In genomic region chr5:143248391-143248790, GRCh38 we compare ENCODE assay signal across 31 cellular contexts.
DNase-seq lines count a peak whose midpoint lies in the region; ATAC-seq lines count a peak whose summit lies in the region.
"Had no signal": no experiment of that assay in that cellular context is flagged by ENCODE, and none has a peak within 500 bp of the region (broad histone marks: within the 10 kb centered on the region; RNA-seq: fewer than 3 reads in every experiment).

No MANE protein-coding gene starts in this region.

- no peaks in the 10 kb centered on the region for H3K27me3 ChIP-seq in GM23248 (replicated peaks; ENCODE audit: insufficient read depth)
- H3K27me3 ChIP-seq in adipocyte (replicated peaks; ENCODE audit: control insufficient read depth, insufficient read depth, low read length): no peaks in the 10 kb centered on the region
- no peaks in the 10 kb centered on the region for H3K27me3 ChIP-seq in skeletal muscle tissue (ENCODE audit: control insufficient read depth in 3 of 3, insufficient read depth in 3 of 3, low read length in 3 of 3)
- H3K27me3 ChIP-seq: heart left ventricle, spleen, stomach, thyroid gland had no signal

- H3K4me3 ChIP-seq in GM23248 (no peak overlapping the region), adipocyte (ENCODE audit: low read length) (no peak overlapping the region), skeletal muscle tissue (ENCODE audit: low read length in 3 of 3) (no peak overlapping the region)
- H3K4me3 ChIP-seq: heart left ventricle, mucosa of descending colon, spleen, stomach, thyroid gland had no signal

- no peaks in the 10 kb centered on the region for H3K9me2 ChIP-seq in GM23248 (ENCODE audit: insufficient read depth)

- H3K27ac ChIP-seq in GM23248 (peak overlapping the region; percentile 55), skeletal muscle tissue (ENCODE audit: low read depth, low read length) (peak overlapping the region; percentile 71)
- H3K27ac ChIP-seq: spleen, thyroid gland, VCaP had no signal

- H3K36me3 ChIP-seq in GM23248 (ENCODE audit: low read depth) (no peaks in the 10 kb centered on the region), adipocyte (ENCODE audit: control insufficient read depth, insufficient read depth, low read length, severe bottlenecking) (no peaks in the 10 kb centered on the region), skeletal muscle tissue (ENCODE audit: control insufficient read depth in 3 of 3, insufficient read depth in 3 of 3, low read length in 3 of 3) (no peaks in the 10 kb centered on the region)
- H3K36me3 ChIP-seq: heart left ventricle, spleen, stomach, thyroid gland had no signal

- H3F3A ChIP-seq in GM23248 (ENCODE audit: insufficient read depth): peaks cover 35% of the 10 kb centered on the region

- in situ Hi-C loops in GM23248 (cut with MboI): no loop called here

- no peak overlapping the region for H3K9ac ChIP-seq in GM23248
- H3K9ac ChIP-seq in adipocyte (ENCODE audit: low read length): no peak overlapping the region
- H3K9ac ChIP-seq in skeletal muscle tissue (ENCODE audit: low read depth in 1 of 3, low read length in 3 of 3): no peak overlapping the region

- no peaks in the 10 kb centered on the region for H4K20me1 ChIP-seq in GM23248 (ENCODE audit: insufficient read depth)

- DNase-seq in GM23248 (no peak), adipocyte (ENCODE audit: low read depth) (peak; percentile 68), fibroblast of peridontal ligament (ENCODE audit: extremely low read depth) (peak; percentile 73), AG08395 (ENCODE audit: low spot score) (no peak), DMS 273 (lab: John Stamatoyannopoulos, UW; ENCODE audit: unreplicated experiment) (no peak)
- DNase-seq in stimulated activated naive CD8-positive, alpha-beta T cell treated with anti-CD3 and anti-CD28 coated beads, Interleukin-15, Interleukin-2, amounts not matched to agents 100 U/mL and 50 U/mL, for 24 hours: no peak
- DNase-seq: activated CD4-positive, alpha-beta T cell treated with anti-CD3 and anti-CD28 coated beads for 4 hours; activated CD8-positive, alpha-beta T cell treated with anti-CD3 and anti-CD28 coated beads, Interleukin-2, amount 10 ng/mL, durations not matched to agents 7 days and 5 days; activated naive CD4-positive, alpha-beta T cell treated with anti-CD3 and anti-CD28 coated beads, Interleukin-2, amount 50 U/mL, for 16 hours; C1 segment of cervical spinal cord; Caco-2; H7; heart left ventricle; Karpas-422; kidney; left ventricle myocardium superior; mucosa of descending colon; NCI-H1417 treated with DMSO at 0.1 percent for 48 hours; NCI-H2081; NCI-H2227 treated with DMSO at 0.1 percent for 48 hours; NCI-H526 treated with DMSO at 0.1 percent for 48 hours; retina; SIG-M5; spleen; stimulated activated CD4-positive, alpha-beta T cell treated with anti-CD3 and anti-CD28 coated beads, Interleukin-2, amount 100 ng/mL, for 24 hours; stomach; thyroid gland had no signal

- no peak overlapping the region for H2AFZ ChIP-seq in GM23248

- no peak overlapping the region for H3K4me2 ChIP-seq in GM23248 (ENCODE audit: unreplicated experiment)

- 79 to 81% methylated on average over 3 of the region's 3 CpGs for WGBS in GM23248 (ENCODE audit: low coverage in 1 of 2, low lambda C conversion rate in 2 of 2, missing lambda C conversion rate in 2 of 2), 2 experiments

- H3K4me1 ChIP-seq in GM23248 (ENCODE audit: insufficient read depth): peaks cover 44% of the 10 kb centered on the region
- H3K4me1 ChIP-seq in adipocyte (ENCODE audit: control insufficient read depth, insufficient read depth, low read length): peaks cover 40% of the 10 kb centered on the region
- peaks cover 25 to 44% (median 31%) of the 10 kb centered on the region in 3 donors for H3K4me1 ChIP-seq in skeletal muscle tissue (ENCODE audit: control insufficient read depth in 3 of 3, insufficient read depth in 3 of 3, low read length in 3 of 3)
- H3K4me1 ChIP-seq: thyroid gland had no signal

- H3K9me3 ChIP-seq in GM23248 (ENCODE audit: low read depth) (no peaks in the 10 kb centered on the region), adipocyte (ENCODE audit: control insufficient read depth, low read length) (no peaks in the 10 kb centered on the region), skeletal muscle tissue (ENCODE audit: control insufficient read depth in 3 of 3, low read length in 3 of 3) (no peaks in the 10 kb centered on the region)
- H3K9me3 ChIP-seq: Caco-2, heart left ventricle, mucosa of descending colon, stomach, thyroid gland had no signal

- no peak for ATAC-seq in stimulated activated naive CD8-positive, alpha-beta T cell treated with anti-CD3 and anti-CD28 coated beads, Interleukin-15, Interleukin-2, amounts not matched to agents 100 U/mL and 50 U/mL, for 24 hours
- ATAC-seq: activated CD8-positive, alpha-beta T cell treated with anti-CD3 and anti-CD28 coated beads, Interleukin-2, amount 10 ng/mL, durations not matched to agents 7 days and 5 days; activated T-helper 17 cell treated with anti-CD3 and anti-CD28 coated beads, Interleukin-2, amount 50 U/mL, for 72 hours; natural killer cell treated with Interleukin-12 subunit alpha and Interleukin-12 subunit beta and Interleukin-15 and Interleukin-18, amount 100 ng/mL, for 72 hours had no signal

- H3K79me2 ChIP-seq in GM23248 (ENCODE audit: insufficient read depth): no peaks in the 10 kb centered on the region

Comparison
In these comparisons a context has a peak if more than half of its experiments do, and no peak if none do; other contexts are left out.
1. DNase-seq: peak in adipocyte (single experiment) and fibroblast of peridontal ligament (single experiment); none in GM23248 (single experiment), AG08395 (single experiment), stimulated activated naive CD8-positive, alpha-beta T cell treated with anti-CD3 and anti-CD28 coated beads, Interleukin-15, Interleukin-2, amounts not matched to agents 100 U/mL and 50 U/mL, for 24 hours (single experiment) and DMS 273 (single experiment).